1 cellular context compared by ENCODE assay signal in genomic region chr3:111917300-111917699, GRCh38.
TF ChIP-seq lines count a peak whose summit lies in the region.

No MANE protein-coding gene starts in this region.

TF ChIP-seq in WTC11, 78 proteins besides CTCF, POLR2A, EP300 and RAD21 (continued from another document):
- TF ChIP-seq MXD4 (CRISPR knock-in tag; IDR thresholded peaks at IDR 0.05; ENCODE audit: borderline replicate concordance) (no peak), NR1H2 (CRISPR knock-in tag; IDR thresholded peaks at IDR 0.05) (no peak), SMAD3 (CRISPR knock-in tag; IDR thresholded peaks at IDR 0.05; ENCODE audit: borderline replicate concordance) (no peak), USF2 (CRISPR knock-in tag; IDR thresholded peaks at IDR 0.05) (no peak), ZNF263 (CRISPR knock-in tag; IDR thresholded peaks at IDR 0.05; ENCODE audit: low read depth) (no peak)
